ENCODE assay signal across 17 cellular contexts in genomic region chr17:45087978-45088377, GRCh38. TPM values are rescaled to one million over a fixed set of nuclear protein-coding genes. Genes with fewer than 3 reads are reported as not detected.
A peak's percentile ranks its signal among the peaks of the same experiment; 100 is the strongest.
DNase-seq lines count a peak whose midpoint lies in the region; ATAC-seq and TF ChIP-seq lines count a peak whose summit lies in the region.
"Had no signal": no experiment of that assay in that cellular context is flagged by ENCODE, and none has a peak within 500 bp of the region (broad histone marks: within the 10 kb centered on the region; RNA-seq: fewer than 3 reads in every experiment).

No MANE protein-coding gene starts in this region.

- H3K9me3 ChIP-seq in heart left ventricle, result no peaks in the 10 kb centered on the region
- no peaks in the 10 kb centered on the region for H3K9me3 ChIP-seq in mesenchymal stem cell (ENCODE audit: control insufficient read depth, low read length)
- no peaks in the 10 kb centered on the region for H3K9me3 ChIP-seq in tibial artery
- H3K9me3 ChIP-seq in gastroesophageal sphincter, result no peaks in the 10 kb centered on the region

- H3K27ac Mint-ChIP-seq in chondrocyte (ENCODE audit: unreplicated experiment), result peak overlapping the region; percentile 86

- TF ChIP-seq EP300 in gastroesophageal sphincter (IDR thresholded peaks at IDR 0.05), result no peak

- H3K4me3 ChIP-seq in heart left ventricle (no peak overlapping the region), mesenchymal stem cell (ENCODE audit: insufficient read depth in 1 of 2, low read depth in 1 of 2, low read length in 2 of 2) (no peak overlapping the region), tibial artery (no peak overlapping the region), gastroesophageal sphincter (no peak overlapping the region)

- no peaks in the 10 kb centered on the region for H3K27me3 Mint-ChIP-seq in chondrocyte (ENCODE audit: low read depth)
- H3K27me3 Mint-ChIP-seq: CD4-positive, CD25-positive, alpha-beta regulatory T cell had no signal

- no peak overlapping the region for H2BK5ac ChIP-seq in mesenchymal stem cell (ENCODE audit: low read depth, low read length, poor library complexity, severe bottlenecking)

- H3K4ac ChIP-seq in mesenchymal stem cell (ENCODE audit: low read depth in 1 of 2, low read length in 2 of 2), result no peak overlapping the region

- H4K91ac ChIP-seq in mesenchymal stem cell (ENCODE audit: low read length), result no peak overlapping the region

- H3K27ac ChIP-seq in heart left ventricle (peak overlapping the region in 10 of 12 donors; percentile 7 to 76 (median 40)), mesenchymal stem cell (ENCODE audit: low read length, poor library complexity, severe bottlenecking) (peak overlapping the region; percentile 46), tibial artery (peak overlapping the region; percentile 84 to 87), gastroesophageal sphincter (peak overlapping the region in 2 of 4 donors; percentile 5 to 18)

- intact Hi-C loops in heart left ventricle (cut with DNase I), result no loop called here
- intact Hi-C loops in cardiac septum (cut with DNase I), result no loop called here
- intact Hi-C loops in tibial artery (cut with DNase I; ENCODE audit: low total_unique reads), result no loop called here

- WGBS in heart left ventricle, 4 donors, result 88 to 93% (median 90%) methylated on average over 5 of the region's 5 CpGs
- 94% methylated on average over 5 of the region's 5 CpGs for WGBS in mesenchymal stem cell
- 48% methylated on average over 2 of the region's 5 CpGs; no CpG with 5 or more reads in 1 of the 2 donors for WGBS in gastroesophageal sphincter (ENCODE audit: low coverage in 1 of 2), 2 donors

- H3K4me2 ChIP-seq in mesenchymal stem cell (ENCODE audit: low read length, poor library complexity, severe bottlenecking), result no peak overlapping the region

- H3K4me1 ChIP-seq in heart left ventricle, result peaks cover 8 to 34% (median 19%) of the 10 kb centered on the region in 12 donors
- peaks cover 25% of the 10 kb centered on the region for H3K4me1 ChIP-seq in mesenchymal stem cell (ENCODE audit: control insufficient read depth, insufficient read depth, low read depth, low read length)
- peaks cover 4 to 69% (median 53%) of the 10 kb centered on the region in 4 donors for H3K4me1 ChIP-seq in tibial artery
- peaks cover 0 to 45% (median 13%) of the 10 kb centered on the region in 3 donors for H3K4me1 ChIP-seq in gastroesophageal sphincter

- no peaks in the 10 kb centered on the region for H3K9me3 Mint-ChIP-seq in chondrocyte (ENCODE audit: low read depth)
- H3K9me3 Mint-ChIP-seq: CD4-positive, CD25-positive, alpha-beta regulatory T cell; HFFc6 had no signal

- peak overlapping the region; percentile 53 for H3K9ac ChIP-seq in mesenchymal stem cell (ENCODE audit: low read length)

- H3K14ac ChIP-seq in mesenchymal stem cell (ENCODE audit: low read length in 2 of 2), result no peak overlapping the region

- TF ChIP-seq CTCF in heart left ventricle (IDR thresholded peaks at IDR 0.05) (no peak), chondrocyte (IDR thresholded peaks at IDR 0.05) (no peak), tibial artery (IDR thresholded peaks at IDR 0.05) (no peak), gastroesophageal sphincter (IDR thresholded peaks at IDR 0.05) (no peak)

- H3K23ac ChIP-seq in mesenchymal stem cell (ENCODE audit: low read length in 2 of 2), result no peak overlapping the region

- no peak overlapping the region for H3K4me3 Mint-ChIP-seq in chondrocyte (ENCODE audit: unreplicated experiment)
- H3K4me3 Mint-ChIP-seq: CD4-positive, CD25-positive, alpha-beta regulatory T cell; HFFc6 had no signal

- H2AK5ac ChIP-seq in mesenchymal stem cell (ENCODE audit: low read length, severe bottlenecking), result no peak overlapping the region

- H2BK120ac ChIP-seq in mesenchymal stem cell (ENCODE audit: low read depth, low read length), result no peak overlapping the region

- no peak overlapping the region for H4K8ac ChIP-seq in mesenchymal stem cell (ENCODE audit: low read length)

- no peak overlapping the region for H2AFZ ChIP-seq in mesenchymal stem cell (ENCODE audit: low read depth, low read length)

- TF ChIP-seq POLR2A in heart left ventricle (IDR thresholded peaks at IDR 0.05) (no peak), gastroesophageal sphincter (IDR thresholded peaks at IDR 0.05) (no peak)

- H3K4me1 Mint-ChIP-seq in chondrocyte (ENCODE audit: low read depth), result peaks cover 55% of the 10 kb centered on the region

- DNase-seq in heart left ventricle (no peak), cardiac septum (ENCODE audit: low spot score) (no peak), chondrocyte (ENCODE audit: low spot score) (no peak), mesenchymal stem cell (no peak), tibial artery (no peak)
- no peak for DNase-seq in effector CD8-positive, alpha-beta T cell (lab: John Stamatoyannopoulos, UW)
- DNase-seq: activated CD4-positive, CD25-positive, alpha-beta regulatory T cell; CD4-positive, CD25-positive, alpha-beta regulatory T cell; HFFc6; NCI-H1417; NCI-H2171 treated with DMSO at 0.1 percent for 48 hours; NCI-H748 treated with DMSO at 0.1 percent for 48 hours; stimulated activated CD4-positive, alpha-beta T cell treated with anti-CD3 and anti-CD28 coated beads, Interleukin-4, amount 100 ng/mL, for 1 hour; substantia nigra; T-helper 9 cell had no signal

- H3K36me3 ChIP-seq in heart left ventricle (peaks cover 0 to 97% (median 90%) of the 10 kb centered on the region in 9 donors), mesenchymal stem cell (ENCODE audit: control insufficient read depth in 1 of 2, insufficient read depth in 2 of 2, low read depth in 1 of 2, low read length in 2 of 2) (peaks cover 55 to 83% of the 10 kb centered on the region in 2 experiments), tibial artery (peaks cover 57 to 75% (median 74%) of the 10 kb centered on the region in 3 donors), gastroesophageal sphincter (peaks cover 0 to 91% of the 10 kb centered on the region in 2 donors)

- H3K79me1 ChIP-seq in mesenchymal stem cell (replicated peaks; ENCODE audit: low read length, poor library complexity, severe bottlenecking), result peaks cover 16% of the 10 kb centered on the region

- H3K36me3 Mint-ChIP-seq in chondrocyte (ENCODE audit: low read depth), result peaks cover 21% of the 10 kb centered on the region

- H3K27me3 ChIP-seq in heart left ventricle (no peaks in the 10 kb centered on the region), mesenchymal stem cell (ENCODE audit: control insufficient read depth in 1 of 2, insufficient read depth in 1 of 2, low read length in 2 of 2) (no peaks in the 10 kb centered on the region), tibial artery (no peaks in the 10 kb centered on the region), gastroesophageal sphincter (no peaks in the 10 kb centered on the region)

- no peak overlapping the region for H2BK15ac ChIP-seq in mesenchymal stem cell (ENCODE audit: low read depth, poor library complexity, severe bottlenecking)

- H3K18ac ChIP-seq in mesenchymal stem cell (ENCODE audit: low read depth in 1 of 2, low read length in 2 of 2), result no peak overlapping the region

- ATAC-seq in heart left ventricle (no peak), gastroesophageal sphincter (no peak), HG02763 (IDR thresholded peaks at IDR 0.05; ENCODE audit: unreplicated experiment) (no peak)

- H2BK12ac ChIP-seq in mesenchymal stem cell (ENCODE audit: low read length in 2 of 2), result no peak overlapping the region

RNA-seq across cellular contexts. Expression of gene NMT1, which starts 26.9 kb away (rescaled TPM):
- total RNA-seq in heart left ventricle (100 to 1,000 TPM in 2 of 9 donors, 10 to 100 TPM in 7; 61.0 to 114 (median 70.8) TPM), cardiac septum (74.8 TPM), chondrocyte (89.0 to 103 TPM (median 91.4 TPM) in 3 replicates), gastroesophageal sphincter (100 to 1,000 TPM in 1 of 4 donors, 10 to 100 TPM in 3; 63.5 to 129 (median 69.1) TPM)
- polyA plus RNA-seq in heart left ventricle, result 10 to 100 TPM; 36.8 to 52.7 TPM
- polyA plus RNA-seq in mesenchymal stem cell (2013, experiment 1 of 2), result 118 TPM
- 123 TPM for polyA plus RNA-seq in mesenchymal stem cell (2013, experiment 2 of 2)

RNA-seq across cellular contexts. Expression of gene DCAKD, which starts 36.5 kb away (rescaled TPM):
- total RNA-seq in heart left ventricle (10 to 100 TPM; 24.7 to 60.9 (median 33.9) TPM), cardiac septum (32.1 TPM), chondrocyte (33.9 to 39.9 TPM (median 36.5 TPM) in 3 replicates), gastroesophageal sphincter (10 to 100 TPM; 50.3 to 68.2 (median 58.0) TPM)
- polyA plus RNA-seq in heart left ventricle, result 10 to 100 TPM; 15.3 to 24.8 TPM
- polyA plus RNA-seq in mesenchymal stem cell (2013, experiment 1 of 2), result 21.4 TPM
- polyA plus RNA-seq in mesenchymal stem cell (2013, experiment 2 of 2), result 21.3 TPM

RNA-seq across cellular contexts. Expression of gene PLCD3, which starts 44.3 kb away (rescaled TPM):
- 100 to 1,000 TPM; 102 to 207 (median 123) TPM for total RNA-seq in heart left ventricle
- 100 to 1,000 TPM in 1 of 2 donors, 10 to 100 TPM in 1; 92.8 to 105 TPM for polyA plus RNA-seq in heart left ventricle
- total RNA-seq in cardiac septum, result 87.6 TPM
- total RNA-seq in chondrocyte, result 123 to 135 TPM (median 128 TPM) in 3 replicates
- 63.5 TPM for polyA plus RNA-seq in mesenchymal stem cell (2013, experiment 1 of 2)
- 58.4 TPM for polyA plus RNA-seq in mesenchymal stem cell (2013, experiment 2 of 2)
- total RNA-seq in gastroesophageal sphincter, result 100 to 1,000 TPM in 2 of 4 donors, 10 to 100 TPM in 2; 50.4 to 147 (median 81.8) TPM

RNA-seq across cellular contexts. Expression of gene ACBD4, which starts 47.5 kb away (rescaled TPM):
- total RNA-seq in heart left ventricle (1 to 10 TPM; 4.1 to 9.8 (median 6.3) TPM), cardiac septum (6.4 TPM), chondrocyte (4.7 to 6.8 TPM (median 5.6 TPM) in 3 replicates), gastroesophageal sphincter (10 to 100 TPM; 15.0 to 28.8 (median 23.5) TPM)
- polyA plus RNA-seq in heart left ventricle, result 1 to 10 TPM; 3.3 to 8.8 TPM
- polyA plus RNA-seq in mesenchymal stem cell (2013, experiment 1 of 2), result 3.8 TPM
- polyA plus RNA-seq in mesenchymal stem cell (2013, experiment 2 of 2), result 4.1 TPM
